In genomic region chr12:128909653-128910052, GRCh38 we compare ENCODE assay signal across 25 cellular contexts. TPM values are rescaled to one million over a fixed set of nuclear protein-coding genes. Genes with fewer than 3 reads are reported as not detected.
"Had no signal": no experiment of that assay in that cellular context is flagged by ENCODE, and none has a peak within 500 bp of the region (broad histone marks: within the 10 kb centered on the region; RNA-seq: fewer than 3 reads in every experiment).

No MANE protein-coding gene starts in this region.

- ATAC-seq: effector memory CD8-positive, alpha-beta T cell; gastroesophageal sphincter; naive thymus-derived CD4-positive, alpha-beta T cell; stimulated activated memory B cell treated with anti-CD40 and anti-IgM and Interleukin-4, amounts not matched to agents 10 μg/mL and 1 μg/mL and 100 μg/mL, for 72 hours had no signal

- H3K36me3 ChIP-seq: esophagus squamous epithelium, gastroesophageal sphincter, left ventricle myocardium inferior, pancreas, sigmoid colon, tibial artery, upper lobe of left lung, uterus had no signal

- FAIRE-seq: keratinocyte, pancreas had no signal

- H3K4me1 ChIP-seq: esophagus squamous epithelium, gastroesophageal sphincter, sigmoid colon, tibial artery, uterus had no signal

- H3K27me3 Mint-ChIP-seq: dendritic cell treated with granulocyte-macrophage colony-stimulating factor and Interleukin-4, amounts not matched to agents 40 ng/mL and 50 ng/mL, for 4 days; stimulated activated naive CD8-positive, alpha-beta T cell treated with anti-CD3 and anti-CD28 coated beads, Interleukin-15, Interleukin-2, amounts not matched to agents 100 ng/mL and 50 ng/mL, for 24 hours had no signal

- H3K27ac ChIP-seq: esophagus squamous epithelium, gastroesophageal sphincter, left ventricle myocardium inferior, neutrophil, pancreas, sigmoid colon, tibial artery, upper lobe of left lung, uterus had no signal

- H3K36me3 Mint-ChIP-seq: immature natural killer cell; naive thymus-derived CD4-positive, alpha-beta T cell; stimulated activated memory B cell treated with anti-CD40 and anti-IgM and Interleukin-4, amounts not matched to agents 10 μg/mL and 1 μg/mL and 100 μg/mL, for 72 hours had no signal

- H3K27ac Mint-ChIP-seq: dendritic cell treated with granulocyte-macrophage colony-stimulating factor and Interleukin-4, amounts not matched to agents 40 ng/mL and 50 ng/mL, for 4 days; effector memory CD8-positive, alpha-beta T cell; naive thymus-derived CD4-positive, alpha-beta T cell; nephron progenitor cell; progenitor cell of endocrine pancreas; stimulated activated memory B cell treated with anti-CD40 and anti-IgM and Interleukin-4, amounts not matched to agents 10 μg/mL and 1 μg/mL and 100 μg/mL, for 72 hours; stimulated activated naive CD8-positive, alpha-beta T cell treated with anti-CD3 and anti-CD28 coated beads, Interleukin-15, Interleukin-2, amounts not matched to agents 100 ng/mL and 50 ng/mL, for 24 hours had no signal

- H3K4me3 Mint-ChIP-seq: dendritic cell treated with granulocyte-macrophage colony-stimulating factor and Interleukin-4, amounts not matched to agents 40 ng/mL and 50 ng/mL, for 4 days; effector memory CD8-positive, alpha-beta T cell; immature natural killer cell; naive thymus-derived CD4-positive, alpha-beta T cell; nephron progenitor cell; stimulated activated memory B cell treated with anti-CD40 and anti-IgM and Interleukin-4, amounts not matched to agents 10 μg/mL and 1 μg/mL and 100 μg/mL, for 72 hours; stimulated activated naive CD8-positive, alpha-beta T cell treated with anti-CD3 and anti-CD28 coated beads, Interleukin-15, Interleukin-2, amounts not matched to agents 100 ng/mL and 50 ng/mL, for 24 hours had no signal

- H3K27me3 ChIP-seq: esophagus squamous epithelium, gastroesophageal sphincter, neutrophil, sigmoid colon, tibial artery, upper lobe of left lung, uterus had no signal

- H3K4me2 ChIP-seq: smooth muscle cell had no signal

- H3K9me3 ChIP-seq: esophagus squamous epithelium, gastroesophageal sphincter, left ventricle myocardium inferior, neutrophil, pancreas, sigmoid colon, tibial artery, upper lobe of left lung, uterus had no signal

- DNase-seq: effector memory CD8-positive, alpha-beta T cell; esophagus squamous epithelium; foreskin fibroblast; glutamatergic neuron; immature natural killer cell; left ventricle myocardium inferior; mesendoderm; naive thymus-derived CD4-positive, alpha-beta T cell; nephron progenitor cell; pancreas; sigmoid colon; stimulated activated CD4-positive, alpha-beta T cell treated with anti-CD3 and anti-CD28 coated beads, Interleukin-4, amount 100 ng/mL, for 1 hour; tibial artery; upper lobe of left lung; uterus had no signal

- H3K4me3 ChIP-seq: esophagus squamous epithelium, gastroesophageal sphincter, left ventricle myocardium inferior, pancreas, sigmoid colon, smooth muscle cell, tibial artery, upper lobe of left lung, uterus had no signal

- H3K9me3 Mint-ChIP-seq: dendritic cell treated with granulocyte-macrophage colony-stimulating factor and Interleukin-4, amounts not matched to agents 40 ng/mL and 50 ng/mL, for 4 days; effector memory CD8-positive, alpha-beta T cell; immature natural killer cell; naive thymus-derived CD4-positive, alpha-beta T cell; nephron progenitor cell; stimulated activated memory B cell treated with anti-CD40 and anti-IgM and Interleukin-4, amounts not matched to agents 10 μg/mL and 1 μg/mL and 100 μg/mL, for 72 hours; stimulated activated naive CD8-positive, alpha-beta T cell treated with anti-CD3 and anti-CD28 coated beads, Interleukin-15, Interleukin-2, amounts not matched to agents 100 ng/mL and 50 ng/mL, for 24 hours had no signal

RNA-seq across cellular contexts. Expression of gene GLT1D1, which starts 56.4 kb away (rescaled TPM):
- total RNA-seq: lung microvascular endothelial cell, renal cortical epithelial cell had no signal
- polyA plus RNA-seq: keratinocyte; naive thymus-derived CD4-positive, alpha-beta T cell had no signal
